In genomic region chr7:142616121-142616643, GRCh38 we compare ENCODE assay signal across 29 cellular contexts.
DNase-seq lines count a peak whose midpoint lies in the region; ATAC-seq and TF ChIP-seq lines count a peak whose summit lies in the region.
"Had no signal": no experiment of that assay in that cellular context is flagged by ENCODE, and none has a peak within 500 bp of the region (broad histone marks: within the 10 kb centered on the region; RNA-seq: fewer than 3 reads in every experiment).

No MANE protein-coding gene starts in this region.

- no CpG with 5 or more reads among the region's 11 CpGs for WGBS in H9 (ENCODE audit: extremely low coverage, insufficient read length, low lambda C conversion rate)

- H3K4me3 Mint-ChIP-seq in activated T-cell treated with anti-CD3 and anti-CD28 coated beads, Interleukin-2, amount 50 U/mL, for 72 hours, result peak overlapping the region; percentile 58 to 66
- H3K4me3 Mint-ChIP-seq in H9 (no peak overlapping the region), neural progenitor cell (no peak overlapping the region)
- H3K4me3 Mint-ChIP-seq: mesothelial cell of epicardium; natural killer cell treated with Interleukin-12 subunit alpha and Interleukin-12 subunit beta and Interleukin-15 and Interleukin-18, amount 100 ng/mL, for 72 hours had no signal

- no peak overlapping the region for H4K91ac ChIP-seq in H9 (ENCODE audit: insufficient read length, low read depth, low read length)

- H2AFZ ChIP-seq in H9 (ENCODE audit: low read length) (no peak overlapping the region), neural progenitor cell (replicated peaks) (no peak overlapping the region)

- H2BK5ac ChIP-seq in H9 (ENCODE audit: insufficient read length, low read length), result no peak overlapping the region

- H4K8ac ChIP-seq in H9 (replicated peaks; ENCODE audit: insufficient read length, low read depth, low read length), result no peak overlapping the region

- H2AK5ac ChIP-seq in H9 (ENCODE audit: insufficient read length, low read length), result no peak overlapping the region

- H3K4me1 ChIP-seq in H9 (ENCODE audit: insufficient read depth, low read length) (no peaks in the 10 kb centered on the region; the same call in 1 of the 2 replicates), neural progenitor cell (no peaks in the 10 kb centered on the region)
- H3K4me1 ChIP-seq: esophagus squamous epithelium, left ventricle myocardium inferior, vagina had no signal

- H3K4ac ChIP-seq in H9 (ENCODE audit: low read depth, low read length), result no peak overlapping the region

- H3K14ac ChIP-seq in H9 (ENCODE audit: insufficient read depth, low read length), result no peak overlapping the region

- no peak overlapping the region for H3K56ac ChIP-seq in H9 (ENCODE audit: insufficient read length, low read depth, low read length)

- H3K79me1 ChIP-seq in H9 (ENCODE audit: insufficient read depth, low read depth, low read length, poor library complexity, severe bottlenecking), result no peaks in the 10 kb centered on the region

- no peak overlapping the region for H3K9ac ChIP-seq in H9 (ENCODE audit: extremely low read depth, insufficient read length, low read length)
- no peak overlapping the region for H3K9ac ChIP-seq in neural progenitor cell
- H3K9ac ChIP-seq: BLaER1 treated with 17β-estradiol and CSF1 and Interleukin-3, amounts not matched to agents 10 nM and 100 nM had no signal

- no peaks in the 10 kb centered on the region for H3K23me2 ChIP-seq in H9 (ENCODE audit: insufficient read length, low read depth, low read length, poor library complexity, severe bottlenecking)

- H2BK120ac ChIP-seq in H9 (ENCODE audit: low read depth, low read length, poor library complexity, severe bottlenecking), result no peak overlapping the region

- no peaks in the 10 kb centered on the region for H3K36me3 ChIP-seq in neural progenitor cell
- H3K36me3 ChIP-seq: BLaER1 treated with 17β-estradiol and CSF1 and Interleukin-3, amounts not matched to agents 10 nM and 100 nM; esophagus squamous epithelium; left ventricle myocardium inferior; ovary; vagina had no signal

- H3K27me3 Mint-ChIP-seq in activated T-cell treated with anti-CD3 and anti-CD28 coated beads, Interleukin-2, amount 50 U/mL, for 72 hours (ENCODE audit: low read depth), result no peaks in the 10 kb centered on the region
- H3K27me3 Mint-ChIP-seq in H9 (ENCODE audit: low read depth) (peaks cover 4% of the 10 kb centered on the region), neural progenitor cell (ENCODE audit: insufficient read depth, low read depth) (peaks cover 2% of the 10 kb centered on the region)

- no peak overlapping the region for H2BK15ac ChIP-seq in H9 (ENCODE audit: low read depth, low read length)

- H3K4me1 Mint-ChIP-seq in activated T-cell treated with anti-CD3 and anti-CD28 coated beads, Interleukin-2, amount 50 U/mL, for 72 hours (ENCODE audit: low read depth), result peaks cover 37% of the 10 kb centered on the region
- peaks cover 0 to 3% of the 10 kb centered on the region in 2 experiments; a peak in 1 of 4 replicates for H3K4me1 Mint-ChIP-seq in H9
- peaks cover 8% of the 10 kb centered on the region for H3K4me1 Mint-ChIP-seq in neural progenitor cell
- H3K4me1 Mint-ChIP-seq: mesothelial cell of epicardium had no signal

- H3T11ph ChIP-seq in H9 (ENCODE audit: low read length), result no peak overlapping the region

- H3K27ac Mint-ChIP-seq in activated T-cell treated with anti-CD3 and anti-CD28 coated beads, Interleukin-2, amount 50 U/mL, for 72 hours, result peak overlapping the region; percentile 34
- H3K27ac Mint-ChIP-seq in H9 (no peak overlapping the region), neural progenitor cell (peak overlapping the region; percentile 34)
- H3K27ac Mint-ChIP-seq in activated naive CD4-positive, alpha-beta T cell treated with anti-CD3 and anti-CD28 coated beads, Interleukin-2, amount 50 U/mL, for 72 hours, result peak overlapping the region; percentile 85 to 91
- H3K27ac Mint-ChIP-seq: mesothelial cell of epicardium; natural killer cell treated with Interleukin-12 subunit alpha and Interleukin-12 subunit beta and Interleukin-15 and Interleukin-18, amount 100 ng/mL, for 72 hours had no signal

- H3K18ac ChIP-seq in H9 (ENCODE audit: insufficient read length, low read depth, low read length), result peak overlapping the region; percentile 6

- H3K79me2 ChIP-seq in H9 (ENCODE audit: insufficient read depth, low read length) (no peaks in the 10 kb centered on the region), neural progenitor cell (ENCODE audit: low read depth) (no peaks in the 10 kb centered on the region)

- H3F3A ChIP-seq in neural progenitor cell (ENCODE audit: low read depth), result no peaks in the 10 kb centered on the region

- no peak for DNase-seq in activated T-cell treated with anti-CD3 and anti-CD28 coated beads, Interleukin-2, amount 50 U/mL, for 72 hours
- DNase-seq in activated T-cell treated with anti-CD3 and anti-CD28 coated beads, Interleukin-2, amount 50 U/mL, for 1 hour, result no peak
- DNase-seq in H9, result no peak
- no peak for DNase-seq in activated naive CD4-positive, alpha-beta T cell treated with anti-CD3 and anti-CD28 coated beads, Interleukin-2, amount 50 U/mL, for 72 hours (ENCODE audit: low spot score in 2 of 2)
- DNase-seq in neural progenitor cell (ENCODE audit: low spot score), result no peak
- DNase-seq in NCI-H2171 treated with DMSO at 0.1 percent for 48 hours (lab: John Stamatoyannopoulos, UW), result no peak
- no peak for DNase-seq in ureter (ENCODE audit: low spot score)
- no peak for DNase-seq in NCI-H2227 treated with DMSO at 0.1 percent for 48 hours (lab: John Stamatoyannopoulos, UW)
- DNase-seq: activated CD4-positive, alpha-beta T cell treated with anti-CD3 and anti-CD28 coated beads, Interleukin-2, amount 50 U/mL, for 48 hours; cortex of kidney; EL; esophagus squamous epithelium; hippocampal formation; left ventricle myocardium inferior; NCI-H1105 treated with DMSO at 0.1 percent for 48 hours; NCI-H2081; NCI-H774; ovary; retina; RPMI8226; small intestine; stimulated activated CD4-positive, alpha-beta T cell treated with anti-CD3 and anti-CD28 coated beads, Interleukin-2, amount 100 ng/mL, for 24 hours had no signal

- no peak for ATAC-seq in activated T-cell treated with anti-CD3 and anti-CD28 coated beads, Interleukin-2, amount 50 U/mL, for 72 hours (replicated peaks in 1 of 2)
- no peak for ATAC-seq in activated naive CD4-positive, alpha-beta T cell treated with anti-CD3 and anti-CD28 coated beads, Interleukin-2, amount 50 U/mL, for 72 hours
- ATAC-seq: HepG2; natural killer cell treated with Interleukin-12 subunit alpha and Interleukin-12 subunit beta and Interleukin-15 and Interleukin-18, amount 100 ng/mL, for 72 hours had no signal

- H3K9me3 Mint-ChIP-seq in activated T-cell treated with anti-CD3 and anti-CD28 coated beads, Interleukin-2, amount 50 U/mL, for 72 hours, result no peaks in the 10 kb centered on the region
- H3K9me3 Mint-ChIP-seq in H9 (no peaks in the 10 kb centered on the region), neural progenitor cell (no peaks in the 10 kb centered on the region)
- no peaks in the 10 kb centered on the region for H3K9me3 Mint-ChIP-seq in activated naive CD4-positive, alpha-beta T cell treated with anti-CD3 and anti-CD28 coated beads, Interleukin-2, amount 50 U/mL, for 72 hours
- H3K9me3 Mint-ChIP-seq: mesothelial cell of epicardium; natural killer cell treated with Interleukin-12 subunit alpha and Interleukin-12 subunit beta and Interleukin-15 and Interleukin-18, amount 100 ng/mL, for 72 hours had no signal

- no peaks in the 10 kb centered on the region for H3K36me3 Mint-ChIP-seq in activated T-cell treated with anti-CD3 and anti-CD28 coated beads, Interleukin-2, amount 50 U/mL, for 72 hours (ENCODE audit: insufficient read depth in 2 of 2)
- H3K36me3 Mint-ChIP-seq in H9 (ENCODE audit: insufficient read depth in 1 of 3, low read depth in 3 of 3), result no peaks in the 10 kb centered on the region
- H3K36me3 Mint-ChIP-seq in activated naive CD4-positive, alpha-beta T cell treated with anti-CD3 and anti-CD28 coated beads, Interleukin-2, amount 50 U/mL, for 72 hours, result no peaks in the 10 kb centered on the region
- no peaks in the 10 kb centered on the region for H3K36me3 Mint-ChIP-seq in neural progenitor cell
- H3K36me3 Mint-ChIP-seq: mesothelial cell of epicardium; natural killer cell treated with Interleukin-12 subunit alpha and Interleukin-12 subunit beta and Interleukin-15 and Interleukin-18, amount 100 ng/mL, for 72 hours had no signal

- no peak for TF ChIP-seq CTCF in H9 (conservative IDR thresholded peaks at IDR 0.05)
- no peak for TF ChIP-seq CTCF in neural progenitor cell (IDR thresholded peaks at IDR 0.05)

- H4K20me1 ChIP-seq in H9 (ENCODE audit: control insufficient read depth, insufficient read depth, insufficient read length) (no peaks in the 10 kb centered on the region), neural progenitor cell (ENCODE audit: low read depth) (no peaks in the 10 kb centered on the region)
- H4K20me1 ChIP-seq: BLaER1 treated with 17β-estradiol and CSF1 and Interleukin-3, amounts not matched to agents 10 nM and 100 nM had no signal

- no peak overlapping the region for H4K5ac ChIP-seq in H9 (ENCODE audit: insufficient read length, low read depth, low read length)

- no peak overlapping the region for H2BK12ac ChIP-seq in H9 (ENCODE audit: insufficient read length, low read depth, low read length)

- H3K27ac ChIP-seq in H9 (ENCODE audit: insufficient read length, low read depth, low read length) (no peak overlapping the region), neural progenitor cell (no peak overlapping the region)
- H3K27ac ChIP-seq: BLaER1 treated with 17β-estradiol and CSF1 and Interleukin-3, amounts not matched to agents 10 nM and 100 nM; esophagus squamous epithelium; HL-60; left ventricle myocardium inferior; ovary; vagina; VCaP had no signal

- no peaks in the 10 kb centered on the region for H3K9me3 ChIP-seq in H9 (ENCODE audit: control insufficient read depth, low read depth, low read length)
- H3K9me3 ChIP-seq in neural progenitor cell (ENCODE audit: low read depth), result no peaks in the 10 kb centered on the region
- H3K9me3 ChIP-seq: BLaER1 treated with 17β-estradiol and CSF1 and Interleukin-3, amounts not matched to agents 10 nM and 100 nM; esophagus squamous epithelium; left ventricle myocardium inferior; ovary; vagina had no signal

- no peak overlapping the region for H3K4me3 ChIP-seq in neural progenitor cell
- H3K4me3 ChIP-seq: BLaER1 treated with 17β-estradiol and CSF1 and Interleukin-3, amounts not matched to agents 10 nM and 100 nM; esophagus squamous epithelium; left ventricle myocardium inferior; ovary; vagina had no signal

- no peak overlapping the region for H3K23ac ChIP-seq in H9 (ENCODE audit: insufficient read length, low read depth, low read length)

- no peaks in the 10 kb centered on the region for H3K27me3 ChIP-seq in H9 (ENCODE audit: insufficient read depth, low read length)
- no peaks in the 10 kb centered on the region for H3K27me3 ChIP-seq in neural progenitor cell
- H3K27me3 ChIP-seq: BLaER1 treated with 17β-estradiol and CSF1 and Interleukin-3, amounts not matched to agents 10 nM and 100 nM; ovary; vagina had no signal

- no peak overlapping the region for H2BK20ac ChIP-seq in H9 (ENCODE audit: low read depth, low read length, poor library complexity, severe bottlenecking)

- H3K4me2 ChIP-seq in H9 (ENCODE audit: insufficient read depth, insufficient read length, low read length), result no peak overlapping the region
- no peak overlapping the region for H3K4me2 ChIP-seq in neural progenitor cell
- H3K4me2 ChIP-seq: BLaER1 treated with 17β-estradiol and CSF1 and Interleukin-3, amounts not matched to agents 10 nM and 100 nM had no signal

Comparison
In these comparisons a context has a peak if more than half of its experiments do, and no peak if none do; other contexts are left out.
1. H3K27ac Mint-ChIP-seq: peak in activated T-cell treated with anti-CD3 and anti-CD28 coated beads, Interleukin-2, amount 50 U/mL, for 72 hours (single experiment), activated naive CD4-positive, alpha-beta T cell treated with anti-CD3 and anti-CD28 coated beads, Interleukin-2, amount 50 U/mL, for 72 hours (2 of 2) and neural progenitor cell (single experiment); none in H9 (0 of 3).
2. H3K4me3 Mint-ChIP-seq: peak in activated T-cell treated with anti-CD3 and anti-CD28 coated beads, Interleukin-2, amount 50 U/mL, for 72 hours (2 of 2); none in H9 (0 of 2) and neural progenitor cell (single experiment).